ENCODE assay signal across 8 cellular contexts in the genomic region with DNA sequence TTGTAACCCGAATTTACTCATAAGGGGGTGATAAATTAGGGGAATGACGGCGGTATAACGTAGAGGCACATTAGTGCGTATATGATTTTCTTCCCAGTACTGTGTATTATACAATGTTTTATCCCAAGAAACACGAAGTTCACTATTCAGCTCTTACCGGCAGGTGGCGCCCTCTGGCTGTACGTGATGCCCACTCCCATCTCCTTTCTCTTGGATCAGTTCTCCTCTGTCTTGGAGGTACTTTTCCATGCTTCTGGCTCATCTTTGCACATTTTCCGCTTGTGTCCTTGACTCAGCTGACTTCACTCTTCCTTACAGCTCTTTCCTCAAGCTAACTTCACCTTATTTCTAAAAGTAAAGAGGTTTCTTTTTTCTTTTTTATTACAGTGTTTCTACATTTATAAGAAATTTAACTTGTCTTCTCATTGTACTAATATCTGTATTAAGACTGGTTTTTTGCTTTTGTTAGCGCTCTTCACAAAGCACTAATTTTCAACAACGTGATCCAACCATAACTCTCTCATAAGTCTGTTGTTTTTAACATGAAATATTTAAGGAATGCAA. TPM values are rescaled to one million over a fixed set of nuclear protein-coding genes. Genes with fewer than 3 reads are reported as not detected.
DNase-seq lines count a peak whose midpoint lies in the region; ATAC-seq and TF ChIP-seq lines count a peak whose summit lies in the region.

No MANE protein-coding gene starts in this region.

- H3K27ac ChIP-seq in stomach: peak overlapping the region in 1 of 5 donors; percentile 43

- no peak for TF ChIP-seq POLR2A in stomach (IDR thresholded peaks at IDR 0.05)

- DNase-seq in DMS79 treated with DMSO at 0.1 percent for 48 hours (lab: John Stamatoyannopoulos, UW): peak; percentile 76
- peak; percentile 58 for DNase-seq in Jurkat, Clone E6-1 (ENCODE audit: low read depth, low spot score)
- peak; percentile 64 for DNase-seq in OCI-M2 (lab: John Stamatoyannopoulos, UW; ENCODE audit: unreplicated experiment)
- peak; percentile 80 for DNase-seq in activated T-cell treated with anti-CD3 and anti-CD28 coated beads, Interleukin-2, amount 50 U/mL, for 24 hours
- peak; percentile 45 for DNase-seq in fibroblast of gingiva (ENCODE audit: low read depth)
- peak; percentile 87 for DNase-seq in neural crest cell (ENCODE audit: low read depth, low spot score)
- peak; percentile 87 for DNase-seq in stomach

- peaks cover 5% of the 10 kb centered on the region for H3K9me3 Mint-ChIP-seq in activated T-cell treated with anti-CD3 and anti-CD28 coated beads, Interleukin-2, amount 50 U/mL, for 24 hours
- H3K9me3 Mint-ChIP-seq in neural crest cell: no peaks in the 10 kb centered on the region

- no peak for ATAC-seq in HG03442 (IDR thresholded peaks at IDR 0.05; ENCODE audit: unreplicated experiment)

- H3K4me3 Mint-ChIP-seq in activated T-cell treated with anti-CD3 and anti-CD28 coated beads, Interleukin-2, amount 50 U/mL, for 24 hours: no peak overlapping the region
- no peak overlapping the region for H3K4me3 Mint-ChIP-seq in neural crest cell

- H3K4me1 Mint-ChIP-seq in activated T-cell treated with anti-CD3 and anti-CD28 coated beads, Interleukin-2, amount 50 U/mL, for 24 hours (ENCODE audit: low read depth): peaks cover 3% of the 10 kb centered on the region
- no peaks in the 10 kb centered on the region for H3K4me1 Mint-ChIP-seq in neural crest cell

- intact Hi-C loops in stomach (cut with DNase I; ENCODE audit: low total_unique reads): loop anchor here (10.0 kb wide), 1 partner anchor 86 kb away; no protein-coding TSS in a partner anchor

- TF ChIP-seq CTCF in neural crest cell (conservative IDR thresholded peaks at IDR 0.05): peak; percentile 96
- TF ChIP-seq CTCF in stomach (IDR thresholded peaks at IDR 0.05): peak in 5 of 7 experiments; percentile 74 to 91 (median 82)

- no peak for TF ChIP-seq EP300 in stomach (IDR thresholded peaks at IDR 0.05)

- H3K27ac Mint-ChIP-seq in activated T-cell treated with anti-CD3 and anti-CD28 coated beads, Interleukin-2, amount 50 U/mL, for 24 hours: no peak overlapping the region
- no peak overlapping the region for H3K27ac Mint-ChIP-seq in neural crest cell (ENCODE audit: unreplicated experiment)

- H3K4me1 ChIP-seq in stomach: peaks cover under 1 to 28% (median 15%) of the 10 kb centered on the region in 4 donors

- WGBS in stomach, 5 donors: 7 to 10% (median 8%) methylated on average over 12 of the region's 12 CpGs

- no peak overlapping the region for H3K4me3 ChIP-seq in Jurkat, Clone E6-1 (ENCODE audit: low read length)
- no peak overlapping the region for H3K4me3 ChIP-seq in stomach

- H3K36me3 Mint-ChIP-seq in activated T-cell treated with anti-CD3 and anti-CD28 coated beads, Interleukin-2, amount 50 U/mL, for 24 hours (ENCODE audit: low read depth): no peaks in the 10 kb centered on the region
- no peaks in the 10 kb centered on the region for H3K36me3 Mint-ChIP-seq in neural crest cell (ENCODE audit: low read depth)

- no peaks in the 10 kb centered on the region for H3K27me3 ChIP-seq in stomach

- no peaks in the 10 kb centered on the region for H3K36me3 ChIP-seq in stomach

- H3K9me3 ChIP-seq in stomach: peaks cover 0 to 7% (median 1%) of the 10 kb centered on the region in 4 donors

- no peaks in the 10 kb centered on the region for H3K27me3 Mint-ChIP-seq in activated T-cell treated with anti-CD3 and anti-CD28 coated beads, Interleukin-2, amount 50 U/mL, for 24 hours
- H3K27me3 Mint-ChIP-seq in neural crest cell (ENCODE audit: low read depth): peaks cover 28% of the 10 kb centered on the region

RNA-seq across cellular contexts. Expression of gene TMEM176B, which starts 21.3 kb away (rescaled TPM):
- not detected for polyA plus RNA-seq in Jurkat, Clone E6-1 (2012; ENCODE audit: insufficient read depth, insufficient read length)
- 2.2 and 3.1 TPM in 2 replicates for total RNA-seq in neural crest cell
- total RNA-seq in stomach: 100 to 1,000 TPM in 1 of 5 donors, 10 to 100 TPM in 4; 59.3 to 108 (median 87.6) TPM
- polyA plus RNA-seq in stomach: 100 to 1,000 TPM in 1 of 3 donors, 10 to 100 TPM in 2; 29.4 to 157 (median 90.1) TPM

RNA-seq across cellular contexts. Expression of gene TMEM176A, which starts 21.7 kb away (rescaled TPM):
- polyA plus RNA-seq in Jurkat, Clone E6-1 (2012; ENCODE audit: insufficient read depth, insufficient read length): not detected
- total RNA-seq in neural crest cell (2.0 TPM in 2 replicates), stomach (100 to 1,000 TPM in 1 of 5 donors, 10 to 100 TPM in 4; 14.7 to 116 (median 35.8) TPM)
- polyA plus RNA-seq in stomach: 10 to 100 TPM; 21.4 to 92.0 (median 62.0) TPM

RNA-seq across cellular contexts. Expression of gene GIMAP5, which starts 41.6 kb away (rescaled TPM):
- 54.4 TPM for polyA plus RNA-seq in Jurkat, Clone E6-1 (2012; ENCODE audit: insufficient read depth, insufficient read length)
- 0.19 TPM in 1 of 2 replicates, not detected in the other for total RNA-seq in neural crest cell
- total RNA-seq in stomach: 10 to 100 TPM in 4 of 5 donors, 1 to 10 TPM in 1; 7.0 to 25.2 (median 20.9) TPM
- 10 to 100 TPM; 10.0 to 16.3 (median 14.0) TPM for polyA plus RNA-seq in stomach

Comparison
In these comparisons a context has a peak if more than half of its experiments do, and no peak if none do; other contexts are left out.
1. RNA of gene TMEM176B, which starts 21.3 kb away (total RNA-seq): 59.3 to 108 TPM in stomach; 2.2 to 3.1 TPM in neural crest cell; every median in the first group is over 10 times any median in the second.
2. Peak in every context shown above with its lines, with median percentiles within 50 percentile points of each other: DNase-seq.